23 cellular contexts compared by ENCODE assay signal in genomic region chr4:71864380-71864779, GRCh38.
A peak's percentile ranks its signal among the peaks of the same experiment; 100 is the strongest.
DNase-seq lines count a peak whose midpoint lies in the region; ATAC-seq and TF ChIP-seq lines count a peak whose summit lies in the region.
"Had no signal": no experiment of that assay in that cellular context is flagged by ENCODE, and none has a peak within 500 bp of the region (broad histone marks: within the 10 kb centered on the region; RNA-seq: fewer than 3 reads in every experiment).

No MANE protein-coding gene starts in this region.

- H3K27me3 Mint-ChIP-seq in endodermal cell (ENCODE audit: insufficient read depth) = no peaks in the 10 kb centered on the region
- H3K27me3 Mint-ChIP-seq: CD4-positive, alpha-beta memory T cell; CD4-positive, CD25-positive, alpha-beta regulatory T cell; CD8-positive, alpha-beta memory T cell had no signal

- peaks cover 6% of the 10 kb centered on the region for H3K36me3 ChIP-seq in endodermal cell (ENCODE audit: control insufficient read depth, insufficient read depth, low read length)
- H3K36me3 ChIP-seq: BE2C, BLaER1 had no signal

- H3K27me3 ChIP-seq in endodermal cell (ENCODE audit: control insufficient read depth, insufficient read depth, low read length, poor library complexity, severe bottlenecking) = no peaks in the 10 kb centered on the region
- H3K27me3 ChIP-seq: BE2C, BLaER1 had no signal

- ATAC-seq in HG03280 (IDR thresholded peaks at IDR 0.05; ENCODE audit: unreplicated experiment) (no peak), GM18517 (IDR thresholded peaks at IDR 0.05; ENCODE audit: unreplicated experiment) (no peak)
- ATAC-seq: GM12878 had no signal

- TF ChIP-seq CTCF in endodermal cell (conservative IDR thresholded peaks at IDR 0.05) = no peak

- H3K4me3 Mint-ChIP-seq in endodermal cell = no peak overlapping the region
- H3K4me3 Mint-ChIP-seq: CD14-positive monocyte; CD4-positive, alpha-beta memory T cell; CD4-positive, CD25-positive, alpha-beta regulatory T cell had no signal

- DNase-seq in HT1080 (ENCODE audit: low read depth) (peak; percentile 5), endodermal cell (no peak), KBM-7 (no peak)
- DNase-seq: 8988T; ACHN; BE2C; C1 segment of cervical spinal cord; CD4-positive, alpha-beta memory T cell; CD4-positive, CD25-positive, alpha-beta regulatory T cell; CD8-positive, alpha-beta memory T cell; COR-L47; DMS 273 treated with DMSO at 0.1 percent for 48 hours; DMS153; DMS53; DMS79; DND-41; EL; GDM1 had no signal

- WGBS in endodermal cell (ENCODE audit: insufficient coverage in 1 of 2, insufficient read length in 1 of 2), 2 experiments = 78% methylated on average over 2 of the region's 2 CpGs; no CpG with 5 or more reads in 1 of the 2 experiments

- no peak overlapping the region for H3K9ac ChIP-seq in endodermal cell (ENCODE audit: extremely low read depth, low read length, poor library complexity, severe bottlenecking)
- H3K9ac ChIP-seq: BLaER1 had no signal

- in situ Hi-C loops in KBM-7 (cut with MboI; ENCODE audit: low pct_unique_long_range_greater_than_20kb, low sequenced_read_pairs) = no loop called here

- H3K4me1 ChIP-seq in endodermal cell (ENCODE audit: control insufficient read depth, insufficient read depth, low read length) = no peaks in the 10 kb centered on the region
- H3K4me1 ChIP-seq: BE2C, BLaER1 had no signal

- H3K4me1 Mint-ChIP-seq in endodermal cell = no peaks in the 10 kb centered on the region
- H3K4me1 Mint-ChIP-seq: CD14-positive monocyte; CD4-positive, alpha-beta memory T cell; CD4-positive, CD25-positive, alpha-beta regulatory T cell; CD8-positive, alpha-beta memory T cell had no signal

- H3K4me3 ChIP-seq in endodermal cell (ENCODE audit: low read length) = peak overlapping the region; percentile 55
- H3K4me3 ChIP-seq: BLaER1, GM12878 had no signal

- peaks cover 84% of the 10 kb centered on the region for H3K9me3 ChIP-seq in endodermal cell (ENCODE audit: control insufficient read depth, low read length)
- H3K9me3 ChIP-seq: BE2C had no signal

- H3K27ac Mint-ChIP-seq in endodermal cell = no peak overlapping the region
- H3K27ac Mint-ChIP-seq: CD14-positive monocyte; CD4-positive, alpha-beta memory T cell; CD4-positive, CD25-positive, alpha-beta regulatory T cell; CD8-positive, alpha-beta memory T cell had no signal

- H3K9me3 Mint-ChIP-seq in endodermal cell = peaks cover 68% of the 10 kb centered on the region

- H3K27ac ChIP-seq in endodermal cell (ENCODE audit: low read depth, low read length) = no peak overlapping the region
- H3K27ac ChIP-seq: BLaER1 had no signal

- H3K36me3 Mint-ChIP-seq in endodermal cell (ENCODE audit: low read depth) = peaks cover 33% of the 10 kb centered on the region
- H3K36me3 Mint-ChIP-seq: CD14-positive monocyte; CD4-positive, alpha-beta memory T cell; CD4-positive, CD25-positive, alpha-beta regulatory T cell; CD8-positive, alpha-beta memory T cell had no signal
